ENCODE assay signal across 26 cellular contexts in genomic region chr17:57507828-57508227, GRCh38.
A peak's percentile ranks its signal among the peaks of the same experiment; 100 is the strongest.
DNase-seq lines count a peak whose midpoint lies in the region; ATAC-seq and TF ChIP-seq lines count a peak whose summit lies in the region.
"Had no signal": no experiment of that assay in that cellular context is flagged by ENCODE, and none has a peak within 500 bp of the region (broad histone marks: within the 10 kb centered on the region; RNA-seq: fewer than 3 reads in every experiment).

No MANE protein-coding gene starts in this region.

- no peaks in the 10 kb centered on the region for H3K36me3 ChIP-seq in testis (ENCODE audit: low read depth, missing control alignments)
- H3K36me3 ChIP-seq: heart right ventricle, sigmoid colon, upper lobe of left lung had no signal

- no peak overlapping the region for H3K4me3 ChIP-seq in dorsolateral prefrontal cortex
- no peak overlapping the region for H3K4me3 ChIP-seq in testis
- H3K4me3 ChIP-seq: A549, coronary artery, GM12878, heart right ventricle, sigmoid colon, upper lobe of left lung had no signal

- peak; percentile 38 for DNase-seq in NCI-H2227 (lab: John Stamatoyannopoulos, UW; ENCODE audit: unreplicated experiment)
- DNase-seq in NCI-H2227 treated with DMSO at 0.1 percent for 48 hours (lab: John Stamatoyannopoulos, UW) = no peak
- DNase-seq in NCI-H510A treated with DMSO at 0.1 percent for 48 hours (lab: John Stamatoyannopoulos, UW) = peak; percentile 81
- no peak for DNase-seq in dorsolateral prefrontal cortex
- DNase-seq in testis = no peak
- DNase-seq in NOMO-1 (lab: John Stamatoyannopoulos, UW; ENCODE audit: unreplicated experiment in 2 of 2) = no peak
- DNase-seq: activated CD4-positive, alpha-beta memory T cell treated with anti-CD3 and anti-CD28 coated beads, Interleukin-2, amount 10 ng/mL, durations not matched to agents 7 days and 5 days; activated T-cell treated with anti-CD3 and anti-CD28 coated beads, Interleukin-2, amount 50 U/mL, for 4 hours; GDM1; HCEC 1CT; mammary epithelial cell; MM.1S; NCI-H187 treated with DMSO at 0.1 percent for 48 hours; NCI-H526; sigmoid colon; stimulated activated naive CD8-positive, alpha-beta T cell treated with anti-CD3 and anti-CD28 coated beads, Interleukin-15, Interleukin-2, amounts not matched to agents 100 U/mL and 50 U/mL, for 24 hours; upper lobe of left lung had no signal

- TF ChIP-seq POLR2A in testis (IDR thresholded peaks at IDR 0.05) = no peak

- H3K27me3 ChIP-seq in dorsolateral prefrontal cortex (no peaks in the 10 kb centered on the region), testis (no peaks in the 10 kb centered on the region)
- H3K27me3 ChIP-seq: heart right ventricle, sigmoid colon, upper lobe of left lung had no signal

- ATAC-seq in HG03469 (IDR thresholded peaks at IDR 0.05; ENCODE audit: unreplicated experiment) = no peak
- no peak for ATAC-seq in HG03196 (IDR thresholded peaks at IDR 0.05; ENCODE audit: unreplicated experiment)
- ATAC-seq: A549; GM12878; Panc1; stimulated activated naive CD8-positive, alpha-beta T cell treated with anti-CD3 and anti-CD28 coated beads, Interleukin-15, Interleukin-2, amounts not matched to agents 100 U/mL and 50 U/mL, for 24 hours had no signal

- WGBS in testis, 2 donors = 65 to 82% methylated on average over 8 of the region's 8 CpGs

- H3K4me1 ChIP-seq in testis = peaks cover 20% of the 10 kb centered on the region
- H3K4me1 ChIP-seq: upper lobe of left lung had no signal

- no peaks in the 10 kb centered on the region for H3K9me3 ChIP-seq in testis
- H3K9me3 ChIP-seq: A549, heart right ventricle, sigmoid colon, upper lobe of left lung had no signal

- TF ChIP-seq CTCF in dorsolateral prefrontal cortex (IDR thresholded peaks at IDR 0.05 in 54 of 56, conservative IDR thresholded peaks at IDR 0.05 in 2 of 56; ENCODE audit: low read depth in 1 of 56, partially characterized antibody in 56 of 56) (no peak), testis (IDR thresholded peaks at IDR 0.05) (no peak)

- H3K27ac ChIP-seq in dorsolateral prefrontal cortex (peak overlapping the region in 46 of 59 donors; percentile 1 to 82 (median 50)), testis (peak overlapping the region; percentile 33 to 70)
- H3K27ac ChIP-seq: HL-60, parathyroid adenoma, sigmoid colon, upper lobe of left lung had no signal

- intact Hi-C loops in dorsolateral prefrontal cortex (cut with DNase I) = no loop called here
- intact Hi-C loops in testis (cut with DNase I; ENCODE audit: low total_unique reads) = no loop called here

Comparison
In these comparisons a context has a peak if more than half of its experiments do, and no peak if none do; other contexts are left out.
1. DNase-seq: peak in NCI-H2227 (single experiment) and NCI-H510A treated with DMSO at 0.1 percent for 48 hours (single experiment); none in NCI-H2227 treated with DMSO at 0.1 percent for 48 hours (single experiment), dorsolateral prefrontal cortex (0 of 10), testis (single experiment) and NOMO-1 (0 of 2).